8 cellular contexts compared by ENCODE assay signal in genomic region chr10:89301721-89302445, GRCh38. TPM values are rescaled to one million over a fixed set of nuclear protein-coding genes. Genes with fewer than 3 reads are reported as not detected.
A peak's percentile ranks its signal among the peaks of the same experiment; 100 is the strongest.
DNase-seq lines count a peak whose midpoint lies in the region; FAIRE-seq and TF ChIP-seq lines count a peak whose summit lies in the region.

A gene with protein sequence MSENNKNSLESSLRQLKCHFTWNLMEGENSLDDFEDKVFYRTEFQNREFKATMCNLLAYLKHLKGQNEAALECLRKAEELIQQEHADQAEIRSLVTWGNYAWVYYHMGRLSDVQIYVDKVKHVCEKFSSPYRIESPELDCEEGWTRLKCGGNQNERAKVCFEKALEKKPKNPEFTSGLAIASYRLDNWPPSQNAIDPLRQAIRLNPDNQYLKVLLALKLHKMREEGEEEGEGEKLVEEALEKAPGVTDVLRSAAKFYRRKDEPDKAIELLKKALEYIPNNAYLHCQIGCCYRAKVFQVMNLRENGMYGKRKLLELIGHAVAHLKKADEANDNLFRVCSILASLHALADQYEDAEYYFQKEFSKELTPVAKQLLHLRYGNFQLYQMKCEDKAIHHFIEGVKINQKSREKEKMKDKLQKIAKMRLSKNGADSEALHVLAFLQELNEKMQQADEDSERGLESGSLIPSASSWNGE (plus strand): TSS chr10:89302046. CDS start chr10:89302124, 78 bp downstream.

- peak within 1 kb of the TSS; percentile 94 for H3K27ac Mint-ChIP-seq in HFFc6

- 0 out of 2 replicates have a peak, but pooled peaks cover 5% of the 10 kb centered on the region for H3K9me3 Mint-ChIP-seq in HFFc6

- DNase-seq in stimulated activated CD4-positive, alpha-beta T cell treated with anti-CD3 and anti-CD28 coated beads, Interleukin-2, amount 100 ng/mL, for 24 hours = peak; percentile 11 to 29
- DNase-seq in stimulated activated CD4-positive, alpha-beta T cell treated with anti-CD3 and anti-CD28 coated beads, Interleukin-2, amount 100 ng/mL, for 48 hours = no peak
- peak; percentile 78 for DNase-seq in HFFc6
- DNase-seq in NCI-H1092 treated with DMSO at 0.1 percent for 48 hours (lab: John Stamatoyannopoulos, UW) = peak; percentile 45
- peak in 4 of 10 donors; percentile 23 to 53 (median 49) for DNase-seq in dorsolateral prefrontal cortex
- no peak for DNase-seq in mucosa of gallbladder (ENCODE audit: low spot score)
- peak; percentile 54 for DNase-seq in urothelium cell line (ENCODE audit: low spot score)

- intact Hi-C loops in dorsolateral prefrontal cortex (cut with DNase I) = loop anchor here in 1 of 2 donors (5.0 kb wide), 2 partner anchors 40 to 70 kb away; no protein-coding TSS in a partner anchor

- peaks cover 10% of the 10 kb centered on the region for H3K36me3 Mint-ChIP-seq in HFFc6 (ENCODE audit: low read depth)

- FAIRE-seq in urothelium cell line (lab: Jason Lieb, UNC) = no peak

- H3K4me3 ChIP-seq in dorsolateral prefrontal cortex = peak within 1 kb of the TSS; percentile 42 to 78 (median 62)

- TF ChIP-seq CTCF in HFFc6 (IDR thresholded peaks at IDR 0.05) = peak; percentile 15; the same call in 1 of the 2 replicates
- no peak for TF ChIP-seq CTCF in VCaP (conservative IDR thresholded peaks at IDR 0.05)
- TF ChIP-seq CTCF in dorsolateral prefrontal cortex (IDR thresholded peaks at IDR 0.05 in 54 of 56, conservative IDR thresholded peaks at IDR 0.05 in 2 of 56; ENCODE audit: low read depth in 1 of 56, partially characterized antibody in 56 of 56) = peak in 15 of 56 donors; percentile 6 to 26 (median 13)

- H3K27ac ChIP-seq in VCaP = peak within 1 kb of the TSS; percentile 77
- H3K27ac ChIP-seq in dorsolateral prefrontal cortex = peak within 1 kb of the TSS; percentile 79 to 99 (median 97)

- peaks cover 66% of the 10 kb centered on the region for H3K4me1 Mint-ChIP-seq in HFFc6 (ENCODE audit: low read depth)

- no peaks in the 10 kb centered on the region for H3K27me3 ChIP-seq in dorsolateral prefrontal cortex

- H3K27me3 Mint-ChIP-seq in HFFc6 (ENCODE audit: insufficient read depth) = peaks cover 3% of the 10 kb centered on the region

- peak within 1 kb of the TSS; percentile 86 for H3K4me3 Mint-ChIP-seq in HFFc6

RNA-seq across cellular contexts. Expression of the gene that starts here (rescaled TPM):
- 10 to 100 TPM in 5 of 6 experiments, 1 to 10 TPM in 1; 8.7 to 14.1 (median 13.0) TPM for total RNA-seq in HFFc6 (2021; fragmentation: NEBNext Ultra II Directional; extraction: Animal tissue kit (Norgen Biotek cat#: 25700))
- 10 to 100 TPM in 108 of 120 experiments, 1 to 10 TPM in 12; 7.7 to 52.2 (median 13.2) TPM for total RNA-seq in dorsolateral prefrontal cortex
- total RNA-seq in mucosa of gallbladder = 11.8 TPM

Comparison
In these comparisons a context has a peak if more than half of its experiments do, and no peak if none do; other contexts are left out.
1. DNase-seq: peak in stimulated activated CD4-positive, alpha-beta T cell treated with anti-CD3 and anti-CD28 coated beads, Interleukin-2, amount 100 ng/mL, for 24 hours (2 of 2), HFFc6 (single experiment), NCI-H1092 treated with DMSO at 0.1 percent for 48 hours (single experiment) and urothelium cell line (single experiment); none in stimulated activated CD4-positive, alpha-beta T cell treated with anti-CD3 and anti-CD28 coated beads, Interleukin-2, amount 100 ng/mL, for 48 hours (0 of 2) and mucosa of gallbladder (single experiment).